ENCODE assay signal across 20 cellular contexts in the genomic region with DNA sequence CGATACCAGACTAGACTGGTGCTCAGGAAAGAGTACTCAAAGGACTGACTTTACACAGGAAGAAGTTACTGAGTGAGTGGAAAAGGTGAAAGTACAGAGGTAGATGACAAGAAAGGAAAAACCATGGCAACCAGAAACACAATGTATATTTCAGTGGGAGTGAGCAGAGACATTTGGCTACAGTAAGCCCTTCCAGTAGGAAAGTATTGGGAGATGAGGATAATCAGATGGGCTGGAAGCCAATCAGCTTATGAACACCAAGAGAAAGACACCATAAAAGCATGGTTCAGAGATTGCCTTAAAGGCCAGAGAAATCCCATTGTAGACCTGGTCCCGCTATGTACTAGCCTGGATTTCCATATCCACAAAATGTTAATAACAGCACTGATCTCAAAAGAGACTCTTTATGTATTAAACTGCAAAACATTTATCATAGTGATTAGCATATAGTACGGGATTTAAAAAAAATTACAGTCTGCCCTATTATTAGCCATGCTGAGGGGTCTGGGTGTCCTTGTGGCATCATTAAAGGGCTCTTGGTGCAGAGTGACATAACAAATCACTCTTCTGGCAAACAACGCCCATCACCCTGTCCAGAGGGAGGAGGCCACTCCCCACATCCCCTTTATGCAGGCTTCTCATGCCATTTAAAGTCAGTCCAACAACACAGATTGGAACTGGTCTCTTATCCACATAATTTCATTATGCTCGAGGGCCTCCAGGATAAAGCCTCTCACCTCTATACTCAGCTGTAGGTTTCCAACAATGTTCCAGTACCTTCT. TPM values are rescaled to one million over a fixed set of nuclear protein-coding genes. Genes with fewer than 3 reads are reported as not detected.
DNase-seq lines count a peak whose midpoint lies in the region; ATAC-seq and TF ChIP-seq lines count a peak whose summit lies in the region.
"Had no signal": no experiment of that assay in that cellular context is flagged by ENCODE, and none has a peak within 500 bp of the region (broad histone marks: within the 10 kb centered on the region; RNA-seq: fewer than 3 reads in every experiment).

No MANE protein-coding gene starts in this region.

- peak overlapping the region in 5 of 11 experiments; percentile 10 to 52 (median 43); a peak in 6 of 22 replicates for H3K27ac ChIP-seq in BLaER1 treated with 17β-estradiol and CSF1 and Interleukin-3, amounts not matched to agents 10 nM and 100 nM
- peak overlapping the region; percentile 5 for H3K27ac ChIP-seq in osteoblast (ENCODE audit: low read depth, low read length)
- H3K27ac ChIP-seq: SJSA1 had no signal

- no peaks in the 10 kb centered on the region for H3K27me3 Mint-ChIP-seq in chondrocyte (ENCODE audit: low read depth)
- H3K27me3 Mint-ChIP-seq in natural killer cell treated with Interleukin-12 subunit alpha and Interleukin-12 subunit beta and Interleukin-15 and Interleukin-18, amount 100 ng/mL, for 72 hours = no peaks in the 10 kb centered on the region
- H3K27me3 Mint-ChIP-seq: progenitor cell of endocrine pancreas had no signal

- no peaks in the 10 kb centered on the region for H3K9me3 Mint-ChIP-seq in chondrocyte (ENCODE audit: low read depth)
- peaks cover 6% of the 10 kb centered on the region for H3K9me3 Mint-ChIP-seq in natural killer cell treated with Interleukin-12 subunit alpha and Interleukin-12 subunit beta and Interleukin-15 and Interleukin-18, amount 100 ng/mL, for 72 hours
- H3K9me3 Mint-ChIP-seq: activated CD4-positive, alpha-beta memory T cell treated with anti-CD3 and anti-CD28 coated beads for 36 hours had no signal

- H3K36me3 ChIP-seq in BLaER1 treated with 17β-estradiol and CSF1 and Interleukin-3, amounts not matched to agents 10 nM and 100 nM = no peaks in the 10 kb centered on the region
- no peaks in the 10 kb centered on the region for H3K36me3 ChIP-seq in osteoblast (ENCODE audit: insufficient read depth, low read length)
- H3K36me3 ChIP-seq: SJSA1, thoracic aorta had no signal

- H3K27me3 ChIP-seq in BLaER1 treated with 17β-estradiol and CSF1 and Interleukin-3, amounts not matched to agents 10 nM and 100 nM = no peaks in the 10 kb centered on the region
- H3K27me3 ChIP-seq in osteoblast (ENCODE audit: insufficient read depth, low read length) = no peaks in the 10 kb centered on the region
- H3K27me3 ChIP-seq: SJSA1 had no signal

- H3K4me2 ChIP-seq in BLaER1 treated with 17β-estradiol and CSF1 and Interleukin-3, amounts not matched to agents 10 nM and 100 nM = peak overlapping the region in 9 of 11 experiments; percentile 24 to 75 (median 61); a peak in 17 of 22 replicates
- H3K4me2 ChIP-seq in osteoblast (ENCODE audit: insufficient read depth, low read length) = no peak overlapping the region

- H3K4me3 Mint-ChIP-seq in chondrocyte (ENCODE audit: unreplicated experiment) = no peak overlapping the region
- H3K4me3 Mint-ChIP-seq in natural killer cell treated with Interleukin-12 subunit alpha and Interleukin-12 subunit beta and Interleukin-15 and Interleukin-18, amount 100 ng/mL, for 72 hours = no peak overlapping the region
- H3K4me3 Mint-ChIP-seq: activated CD4-positive, alpha-beta memory T cell treated with anti-CD3 and anti-CD28 coated beads for 36 hours had no signal

- ATAC-seq in HG03442 (IDR thresholded peaks at IDR 0.05; ENCODE audit: unreplicated experiment) = no peak
- ATAC-seq in natural killer cell treated with Interleukin-12 subunit alpha and Interleukin-12 subunit beta and Interleukin-15 and Interleukin-18, amount 100 ng/mL, for 72 hours = no peak
- no peak for ATAC-seq in GM21390 (IDR thresholded peaks at IDR 0.05; ENCODE audit: unreplicated experiment)
- no peak for ATAC-seq in HG03378 (IDR thresholded peaks at IDR 0.05; ENCODE audit: unreplicated experiment)

- peak overlapping the region; percentile 4 for H3K27ac Mint-ChIP-seq in chondrocyte (ENCODE audit: unreplicated experiment)
- H3K27ac Mint-ChIP-seq in natural killer cell treated with Interleukin-12 subunit alpha and Interleukin-12 subunit beta and Interleukin-15 and Interleukin-18, amount 100 ng/mL, for 72 hours = no peak overlapping the region
- H3K27ac Mint-ChIP-seq: activated CD4-positive, alpha-beta memory T cell treated with anti-CD3 and anti-CD28 coated beads for 36 hours; progenitor cell of endocrine pancreas had no signal

- no peak overlapping the region for H3K9ac ChIP-seq in BLaER1 treated with 17β-estradiol and CSF1 and Interleukin-3, amounts not matched to agents 10 nM and 100 nM

- peaks cover 61% of the 10 kb centered on the region for H3K4me1 Mint-ChIP-seq in chondrocyte (ENCODE audit: low read depth)
- no peaks in the 10 kb centered on the region for H3K4me1 Mint-ChIP-seq in natural killer cell treated with Interleukin-12 subunit alpha and Interleukin-12 subunit beta and Interleukin-15 and Interleukin-18, amount 100 ng/mL, for 72 hours (ENCODE audit: low read depth in 2 of 2)

- DNase-seq in NCI-H226 = peak; percentile 20
- no peak for DNase-seq in chondrocyte (ENCODE audit: low spot score)
- no peak for DNase-seq in osteoblast (ENCODE audit: insufficient read length, low spot score, missing footprints)
- no peak for DNase-seq in natural killer cell treated with Interleukin-12 subunit alpha and Interleukin-12 subunit beta and Interleukin-15 and Interleukin-18, amount 100 ng/mL, for 72 hours (ENCODE audit: low spot score)
- DNase-seq: activated naive CD4-positive, alpha-beta T cell treated with Interleukin-2 at 50 U/mL for 16 hours; foreskin fibroblast; hypothalamus; Kasumi-1; NCI-H2171; NCI-H69; T-helper 2 cell had no signal

- H3K36me3 Mint-ChIP-seq in chondrocyte (ENCODE audit: low read depth) = peaks cover 4% of the 10 kb centered on the region
- no peaks in the 10 kb centered on the region for H3K36me3 Mint-ChIP-seq in natural killer cell treated with Interleukin-12 subunit alpha and Interleukin-12 subunit beta and Interleukin-15 and Interleukin-18, amount 100 ng/mL, for 72 hours
- H3K36me3 Mint-ChIP-seq: activated CD4-positive, alpha-beta memory T cell treated with anti-CD3 and anti-CD28 coated beads for 36 hours had no signal

- H3K4me3 ChIP-seq in BLaER1 treated with 17β-estradiol and CSF1 and Interleukin-3, amounts not matched to agents 10 nM and 100 nM = no peak overlapping the region
- H3K4me3 ChIP-seq in osteoblast (ENCODE audit: insufficient read depth, low read length) = no peak overlapping the region
- H3K4me3 ChIP-seq: SJSA1, thoracic aorta had no signal

- H2AFZ ChIP-seq in osteoblast (ENCODE audit: low read length) = no peak overlapping the region

- no peaks in the 10 kb centered on the region for H4K20me1 ChIP-seq in BLaER1 treated with 17β-estradiol and CSF1 and Interleukin-3, amounts not matched to agents 10 nM and 100 nM
- H4K20me1 ChIP-seq in osteoblast (ENCODE audit: insufficient read depth, low read length) = no peaks in the 10 kb centered on the region

- H3K4me1 ChIP-seq in BLaER1 treated with 17β-estradiol and CSF1 and Interleukin-3, amounts not matched to agents 10 nM and 100 nM = peaks cover 0 to 39% (median 17%) of the 10 kb centered on the region in 10 experiments; a peak in 17 of 20 replicates
- peaks cover 7% of the 10 kb centered on the region for H3K4me1 ChIP-seq in osteoblast (ENCODE audit: insufficient read depth, low read length)
- H3K4me1 ChIP-seq: SJSA1 had no signal

- H3K79me2 ChIP-seq in osteoblast (ENCODE audit: insufficient read depth, low read length) = no peaks in the 10 kb centered on the region

- no peaks in the 10 kb centered on the region for H3K9me3 ChIP-seq in BLaER1 treated with 17β-estradiol and CSF1 and Interleukin-3, amounts not matched to agents 10 nM and 100 nM (replicated peaks in 1 of 11)
- H3K9me3 ChIP-seq in osteoblast (ENCODE audit: low read depth, low read length) = no peaks in the 10 kb centered on the region
- H3K9me3 ChIP-seq: SJSA1, thoracic aorta had no signal

- TF ChIP-seq CTCF in chondrocyte (IDR thresholded peaks at IDR 0.05) (no peak), osteoblast (IDR thresholded peaks at IDR 0.05; ENCODE audit: extremely low read depth, low read depth, low read length) (no peak)

RNA-seq across cellular contexts. Expression of a gene that starts 51.3 kb away (rescaled TPM):
- 24.0 to 49.1 TPM (median 25.2 TPM) in 3 replicates for total RNA-seq in chondrocyte
- total RNA-seq in osteoblast = 50.3 and 69.2 TPM in 2 replicates
- total RNA-seq in natural killer cell treated with Interleukin-12 subunit alpha and Interleukin-12 subunit beta and Interleukin-15 and Interleukin-18, amount 100 ng/mL, for 72 hours = not detected
- total RNA-seq: OCI-LY7 had no signal

Comparison
In these comparisons a context has a peak if more than half of its experiments do, and no peak if none do; other contexts are left out.
1. RNA of a gene that starts 51.3 kb away (total RNA-seq): 50.3 to 69.2 TPM in osteoblast and 24.0 to 49.1 TPM in chondrocyte; not detected in natural killer cell treated with Interleukin-12 subunit alpha and Interleukin-12 subunit beta and Interleukin-15 and Interleukin-18, amount 100 ng/mL, for 72 hours; every median in the first group is over 10 times any median in the second.